9 cellular contexts compared by ENCODE assay signal in the genomic region with DNA sequence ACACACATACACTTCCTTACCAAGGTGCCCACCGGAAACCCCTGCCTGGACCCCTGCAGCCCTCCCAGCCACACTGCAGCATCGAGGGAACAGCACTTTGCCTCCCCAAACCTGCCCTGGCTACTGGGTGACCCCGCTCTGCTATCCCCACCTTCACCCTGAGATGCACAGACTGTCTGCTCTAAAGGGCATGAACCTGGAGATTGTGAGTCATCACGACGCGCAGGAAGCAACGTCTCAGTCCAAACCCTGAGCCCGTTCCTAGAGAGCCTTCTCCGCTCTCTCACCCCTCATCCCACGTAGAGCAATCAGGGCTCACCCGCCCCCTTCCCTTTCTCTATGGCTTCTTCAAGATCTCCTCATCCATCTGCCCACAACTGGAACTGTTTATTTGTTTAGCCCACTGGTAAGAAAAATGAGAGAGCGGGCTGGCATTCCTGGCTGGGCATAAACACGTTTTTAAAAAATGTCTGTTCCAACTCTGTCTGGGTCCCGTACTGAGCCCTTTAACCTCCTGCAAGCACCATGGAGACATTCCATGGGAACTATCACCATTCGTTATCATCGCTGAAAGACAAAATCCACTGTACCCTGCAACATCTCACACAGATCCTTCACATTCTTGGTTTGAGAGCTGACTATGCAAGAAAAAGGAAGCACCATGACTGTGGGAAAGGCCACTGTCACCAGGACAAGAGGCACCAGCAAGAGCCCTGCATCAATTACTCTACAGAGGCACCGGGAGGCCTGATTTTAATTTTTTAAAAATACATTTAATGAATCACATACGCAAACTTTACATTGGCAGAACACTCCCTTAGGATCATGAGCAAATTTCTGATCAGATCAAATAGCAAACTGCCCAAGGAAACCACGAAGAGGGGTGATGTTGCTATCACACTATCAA. TPM values are rescaled to one million over a fixed set of nuclear protein-coding genes. Genes with fewer than 3 reads are reported as not detected.
DNase-seq lines count a peak whose midpoint lies in the region; ATAC-seq and TF ChIP-seq lines count a peak whose summit lies in the region.
"Had no signal": no experiment of that assay in that cellular context is flagged by ENCODE, and none has a peak within 500 bp of the region (broad histone marks: within the 10 kb centered on the region; RNA-seq: fewer than 3 reads in every experiment).

No MANE protein-coding gene starts in this region.

- peak overlapping the region in 1 of 2 experiments; percentile 45; a peak in 2 of 4 replicates for H3K4me3 ChIP-seq in SK-N-SH (ENCODE audit: low read depth in 2 of 2, low read length in 1 of 2)
- no peak overlapping the region for H3K4me3 ChIP-seq in retinal pigment epithelial cell (ENCODE audit: low read length)

- no peaks in the 10 kb centered on the region for H3K27me3 ChIP-seq in SK-N-SH (ENCODE audit: insufficient read depth)

- TF ChIP-seq CTCF in SK-N-SH (IDR thresholded peaks at IDR 0.05), result no peak
- no peak for TF ChIP-seq CTCF in retinal pigment epithelial cell (conservative IDR thresholded peaks at IDR 0.05; ENCODE audit: low read depth, low read length)

- peak overlapping the region; percentile 79 for H3K4me2 ChIP-seq in SK-N-SH

- H4K20me1 ChIP-seq in SK-N-SH (ENCODE audit: insufficient read depth), result peaks cover 66% of the 10 kb centered on the region

- peaks cover 21 to 40% of the 10 kb centered on the region in 2 experiments for H3K4me1 ChIP-seq in SK-N-SH (ENCODE audit: control insufficient read depth in 1 of 2, insufficient read depth in 2 of 2, low read depth in 1 of 2, low read length in 1 of 2)

- no peaks in the 10 kb centered on the region for H3K9me2 ChIP-seq in SK-N-SH

- no peaks in the 10 kb centered on the region for H3K36me3 ChIP-seq in SK-N-SH (replicated peaks in 1 of 2; ENCODE audit: control insufficient read depth in 1 of 2, insufficient read depth in 2 of 2, low read length in 1 of 2)

- WGBS in SK-N-SH (ENCODE audit: low lambda C conversion rate), result 31% methylated on average over 11 of the region's 19 CpGs

- TF ChIP-seq RAD21 in SK-N-SH (IDR thresholded peaks at IDR 0.05; ENCODE audit: low read length), result no peak

- TF ChIP-seq EP300 in SK-N-SH (IDR thresholded peaks at IDR 0.05; ENCODE audit: borderline replicate concordance in 1 of 2, low read depth in 1 of 2, low read length in 1 of 2), result no peak

- CTCF ChIA-PET in SK-N-SH (lab: Yijun Ruan, JAX), result interaction anchor here (2.1 kb wide), 1 partner anchor 58 kb away, joined by 4 read pairs; no protein-coding TSS in a partner anchor

- H3K27ac ChIP-seq in SK-N-SH (ENCODE audit: low read depth in 2 of 2, low read length in 1 of 2), result peak overlapping the region; percentile 50 to 95

- POLR2A ChIA-PET in SK-N-SH (lab: Yijun Ruan, JAX), result no interaction called here

- peaks cover 32% of the 10 kb centered on the region for H3F3A ChIP-seq in SK-N-SH (replicated peaks; ENCODE audit: insufficient read depth)

- no peak overlapping the region for H2AFZ ChIP-seq in SK-N-SH (ENCODE audit: low read depth)

- ATAC-seq in GM19455 (IDR thresholded peaks at IDR 0.05; ENCODE audit: unreplicated experiment), result no peak
- no peak for ATAC-seq in HG03039 (IDR thresholded peaks at IDR 0.05; ENCODE audit: unreplicated experiment)

- peaks cover 91% of the 10 kb centered on the region for H3K79me2 ChIP-seq in SK-N-SH (ENCODE audit: insufficient read depth)

- peak overlapping the region; percentile 43; the same call in 1 of the 2 replicates for H3K9ac ChIP-seq in SK-N-SH

- no peaks in the 10 kb centered on the region for H3K9me3 ChIP-seq in SK-N-SH

- peak; percentile 82 for DNase-seq in H4 (ENCODE audit: low spot score)
- no peak for DNase-seq in SK-N-SH
- DNase-seq in glomerular endothelial cell (ENCODE audit: extremely low read depth, low read depth, low spot score), result peak; percentile 33
- DNase-seq in retinal pigment epithelial cell (ENCODE audit: low read depth), result peak; percentile 38
- no peak for DNase-seq in amygdala (lab: John Stamatoyannopoulos, UW)
- no peak for DNase-seq in activated CD4-positive, alpha-beta T cell treated with anti-CD3 and anti-CD28 coated beads, Interleukin-2, amount 50 U/mL, for 4 hours
- DNase-seq: NCI-H1436 had no signal

TF ChIP-seq in SK-N-SH, 30 proteins besides CTCF, POLR2A, EP300 and RAD21:
- TF ChIP-seq, protein P1, sequence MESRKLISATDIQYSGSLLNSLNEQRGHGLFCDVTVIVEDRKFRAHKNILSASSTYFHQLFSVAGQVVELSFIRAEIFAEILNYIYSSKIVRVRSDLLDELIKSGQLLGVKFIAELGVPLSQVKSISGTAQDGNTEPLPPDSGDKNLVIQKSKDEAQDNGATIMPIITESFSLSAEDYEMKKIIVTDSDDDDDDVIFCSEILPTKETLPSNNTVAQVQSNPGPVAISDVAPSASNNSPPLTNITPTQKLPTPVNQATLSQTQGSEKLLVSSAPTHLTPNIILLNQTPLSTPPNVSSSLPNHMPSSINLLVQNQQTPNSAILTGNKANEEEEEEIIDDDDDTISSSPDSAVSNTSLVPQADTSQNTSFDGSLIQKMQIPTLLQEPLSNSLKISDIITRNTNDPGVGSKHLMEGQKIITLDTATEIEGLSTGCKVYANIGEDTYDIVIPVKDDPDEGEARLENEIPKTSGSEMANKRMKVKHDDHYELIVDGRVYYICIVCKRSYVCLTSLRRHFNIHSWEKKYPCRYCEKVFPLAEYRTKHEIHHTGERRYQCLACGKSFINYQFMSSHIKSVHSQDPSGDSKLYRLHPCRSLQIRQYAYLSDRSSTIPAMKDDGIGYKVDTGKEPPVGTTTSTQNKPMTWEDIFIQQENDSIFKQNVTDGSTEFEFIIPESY (IDR thresholded peaks at IDR 0.05; ENCODE audit: borderline replicate concordance, low read depth), result no peak
- TF ChIP-seq RXRA (IDR thresholded peaks at IDR 0.05; ENCODE audit: borderline replicate concordance, low read depth) (peak; percentile 93), JUND (IDR thresholded peaks at IDR 0.05) (peak; percentile 33), FOSL2 (IDR thresholded peaks at IDR 0.05; ENCODE audit: borderline replicate concordance, low read depth) (peak; percentile 66; the same call in 1 of the 2 replicates)
- TF ChIP-seq, protein P2, sequence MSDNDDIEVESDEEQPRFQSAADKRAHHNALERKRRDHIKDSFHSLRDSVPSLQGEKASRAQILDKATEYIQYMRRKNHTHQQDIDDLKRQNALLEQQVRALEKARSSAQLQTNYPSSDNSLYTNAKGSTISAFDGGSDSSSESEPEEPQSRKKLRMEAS (IDR thresholded peaks at IDR 0.05; ENCODE audit: low read depth), result peak; percentile 13; the same call in 1 of the 2 replicates
TF ChIP-seq in SK-N-SH: peak in this region for 4.

RNA-seq across cellular contexts. Expression of a gene that starts 28.2 kb away (rescaled TPM):
- total RNA-seq in H4 (2014; rRNA removed; shearing (Covaris generic)), result 0.47 and 0.68 TPM in 2 replicates
- polyA plus RNA-seq in SK-N-SH (2012; rRNA removed), result 1.9 and 2.0 TPM in 2 replicates
- polyA plus RNA-seq in SK-N-SH (2012; cell fraction: cytosol; rRNA removed), result 1.9 and 2.0 TPM in 2 replicates
- polyA plus RNA-seq in SK-N-SH (2012; cell fraction: nucleus; rRNA removed), result 4.1 and 5.0 TPM in 2 replicates
- total RNA-seq in glomerular endothelial cell, result 13.6 and 19.8 TPM in 2 replicates

Comparison
In these comparisons a context has a peak if more than half of its experiments do, and no peak if none do; other contexts are left out.
1. DNase-seq: peak in H4 (single experiment), glomerular endothelial cell (single experiment) and retinal pigment epithelial cell (single experiment); none in SK-N-SH (single experiment), amygdala (0 of 56) and activated CD4-positive, alpha-beta T cell treated with anti-CD3 and anti-CD28 coated beads, Interleukin-2, amount 50 U/mL, for 4 hours (0 of 2).